In the genomic region with DNA sequence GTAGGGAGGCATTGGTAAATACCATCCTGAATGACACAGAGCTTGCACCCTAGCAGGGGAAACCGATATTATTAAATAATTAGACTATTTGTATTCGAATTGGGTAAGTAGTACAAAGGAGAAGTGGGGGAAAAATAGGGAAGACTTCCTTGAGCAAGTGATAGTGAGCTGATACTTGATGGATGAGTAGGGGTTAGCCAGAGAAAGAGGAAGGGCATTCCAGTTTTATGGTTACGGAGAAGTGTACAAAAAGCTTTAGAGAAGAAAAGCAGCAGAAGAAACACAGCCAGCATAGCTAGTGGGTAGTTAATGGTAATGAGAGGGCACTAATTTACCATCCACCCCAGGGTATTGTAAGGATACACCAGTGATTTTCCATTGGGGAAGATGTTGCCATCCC, we compare ENCODE assay signal across 10 cellular contexts. TPM values are rescaled to one million over a fixed set of nuclear protein-coding genes. Genes with fewer than 3 reads are reported as not detected.
DNase-seq lines count a peak whose midpoint lies in the region; ATAC-seq, FAIRE-seq and TF ChIP-seq lines count a peak whose summit lies in the region.
"Had no signal": no experiment of that assay in that cellular context is flagged by ENCODE, and none has a peak within 500 bp of the region (broad histone marks: within the 10 kb centered on the region; RNA-seq: fewer than 3 reads in every experiment).

No MANE protein-coding gene starts in this region.

- intact Hi-C loops in HepG2 (cut with micrococcal nuclease; ENCODE audit: unreplicated experiment) (no loop called here), right lobe of liver (cut with DNase I) (no loop called here), PC-9 (cut with micrococcal nuclease; ENCODE audit: unreplicated experiment) (loop anchor here (2.0 kb wide), 1 partner anchor 152 kb away; no protein-coding TSS in a partner anchor), esophagus muscularis mucosa (cut with DNase I) (loop anchor here (10.0 kb wide), 1 partner anchor 106 kb away; no protein-coding TSS in a partner anchor)

- DNase-seq in HepG2 (ENCODE audit: low spot score) = no peak
- no peak for DNase-seq in right lobe of liver
- DNase-seq in PC-9 = no peak
- DNase-seq in fibroblast of pulmonary artery (ENCODE audit: low read depth) = no peak
- no peak for DNase-seq in type B pancreatic cell (ENCODE audit: extremely low spot score, unreplicated experiment)
- DNase-seq in NOMO-1 treated with DMSO at 0.1 percent for 48 hours (lab: John Stamatoyannopoulos, UW; ENCODE audit: unreplicated experiment) = no peak
- no peak for DNase-seq in iPS-NIHi11 (ENCODE audit: low spot score)
- DNase-seq in esophagus muscularis mucosa (ENCODE audit: extremely low spot score) = no peak
- DNase-seq: amniotic stem cell had no signal

- no peak for TF ChIP-seq POLR2A in HepG2 (IDR thresholded peaks at IDR 0.05; ENCODE audit: insufficient read depth in 1 of 2, low read depth in 2 of 2, low read length in 2 of 2)
- no peak for TF ChIP-seq POLR2A in right lobe of liver (IDR thresholded peaks at IDR 0.05)
- no peak for TF ChIP-seq POLR2A in esophagus muscularis mucosa (IDR thresholded peaks at IDR 0.05; ENCODE audit: low read depth)

- CTCF ChIA-PET in HepG2 (lab: Yijun Ruan, JAX; ENCODE audit: low intra/inter-chr PET ratio, low total read pairs) (interaction anchor here (0.8 kb wide), 1 partner anchor 116 kb away, joined by 3 read pairs; no protein-coding TSS in a partner anchor), PC-9 (lab: Charles Lee) (interaction anchor here (0.6 kb wide), 1 partner anchor 1231 kb away, joined by 3 read pairs; no protein-coding TSS in a partner anchor)

- H3K4me1 ChIP-seq in HepG2 (ENCODE audit: insufficient read depth, low read length) (peaks cover 37% of the 10 kb centered on the region), right lobe of liver (peaks cover 0 to 20% (median 0%) of the 10 kb centered on the region in 4 donors), PC-9 (replicated peaks; ENCODE audit: insufficient read depth) (peaks cover 19% of the 10 kb centered on the region), esophagus muscularis mucosa (peaks cover 16 to 33% (median 30%) of the 10 kb centered on the region in 4 donors)

- H3K79me2 ChIP-seq in HepG2 (ENCODE audit: insufficient read depth, low read length) (peaks cover 34% of the 10 kb centered on the region), PC-9 (ENCODE audit: low read depth) (peaks cover 23% of the 10 kb centered on the region)

- 67% methylated on average over 3 of the region's 3 CpGs for WGBS in HepG2 (ENCODE audit: low lambda C conversion rate)
- WGBS in right lobe of liver (ENCODE audit: insufficient coverage, low coverage, low lambda C conversion rate, missing lambda C conversion rate) = 66% methylated on average over 3 of the region's 3 CpGs
- WGBS in esophagus muscularis mucosa = 78% methylated on average over 3 of the region's 3 CpGs

- BruUV-seq in HepG2 (replicated peaks; lab: Mats Ljungman, UMichigan) = no TSS peak
- BruUV-seq in PC-9 (replicated peaks; lab: Mats Ljungman, UMichigan) = no TSS peak

- H3K9me3 Mint-ChIP-seq in type B pancreatic cell = no peaks in the 10 kb centered on the region

- H3K4me3 ChIP-seq in HepG2 (replicated peaks in 1 of 3; ENCODE audit: insufficient read depth in 1 of 3, low read depth in 2 of 3, low read length in 3 of 3) = peak overlapping the region in 2 of 3 experiments; percentile 78 to 87; a peak in 4 of 6 replicates
- H3K4me3 ChIP-seq in right lobe of liver = no peak overlapping the region
- H3K4me3 ChIP-seq in PC-9 = peak overlapping the region; percentile 80; the same call in 1 of the 2 replicates
- peak overlapping the region; percentile 4 for H3K4me3 ChIP-seq in fibroblast of pulmonary artery (replicated peaks; ENCODE audit: low read depth, low read length)
- peak overlapping the region in 1 of 4 donors; percentile 80 for H3K4me3 ChIP-seq in esophagus muscularis mucosa

- no peaks in the 10 kb centered on the region for H3K27me3 Mint-ChIP-seq in type B pancreatic cell

- H3K4me3 Mint-ChIP-seq in type B pancreatic cell = peak overlapping the region; percentile 96

- H3K27ac ChIP-seq in HepG2 (ENCODE audit: extremely low read length, insufficient read depth, low read length) (no peak overlapping the region), right lobe of liver (no peak overlapping the region), PC-9 (no peak overlapping the region), esophagus muscularis mucosa (replicated peaks in 1 of 4) (no peak overlapping the region)

- H2AFZ ChIP-seq in HepG2 (ENCODE audit: low read length) (no peak overlapping the region), PC-9 (no peak overlapping the region)

- peaks cover 32% of the 10 kb centered on the region for H3K4me1 Mint-ChIP-seq in type B pancreatic cell (ENCODE audit: unreplicated experiment)

- peaks cover 10% of the 10 kb centered on the region for H3K36me3 Mint-ChIP-seq in type B pancreatic cell

- H3K36me3 ChIP-seq in HepG2 (replicated peaks in 1 of 2; ENCODE audit: control insufficient read depth in 1 of 2, insufficient read depth in 2 of 2, low read length in 2 of 2) (peaks cover 5 to 30% of the 10 kb centered on the region in 2 experiments), right lobe of liver (peaks cover 0 to 19% (median 7%) of the 10 kb centered on the region in 4 donors), PC-9 (ENCODE audit: low read depth) (peaks cover 3% of the 10 kb centered on the region; the same call in 1 of the 2 replicates), esophagus muscularis mucosa (peaks cover 10 to 33% (median 23%) of the 10 kb centered on the region in 4 donors)

- FAIRE-seq in HepG2 (lab: Jason Lieb, UNC) = no peak

- POLR2A ChIA-PET in HepG2 (lab: Yijun Ruan, JAX) (no interaction called here), PC-9 (lab: Charles Lee; ENCODE audit: unreplicated experiment) (no interaction called here)

- peak overlapping the region; percentile 92 for H3K4me2 ChIP-seq in HepG2 (ENCODE audit: low read depth, low read length)
- H3K4me2 ChIP-seq in PC-9 = peak overlapping the region; percentile 99

- TF ChIP-seq RAD21 in HepG2 (CRISPR knock-in tag; IDR thresholded peaks at IDR 0.05) = no peak

- in situ Hi-C loops in HepG2 (cut with HindIII; ENCODE audit: extremely low pct_ligation_motif_present, low pct_unique_long_range_greater_than_20kb) = no loop called here

- peak overlapping the region; percentile 86; the same call in 1 of the 2 replicates for H3K9ac ChIP-seq in HepG2 (ENCODE audit: insufficient read depth, low read depth, low read length)

- peaks cover 19% of the 10 kb centered on the region for H3F3A ChIP-seq in PC-9 (ENCODE audit: insufficient read depth, low read depth)

- H3K27ac Mint-ChIP-seq in type B pancreatic cell = no peak overlapping the region

- ATAC-seq in HepG2 (no peak), right lobe of liver (no peak)

- no peak for TF ChIP-seq EP300 in HepG2 (IDR thresholded peaks at IDR 0.05; ENCODE audit: low read depth in 2 of 2, low read length in 2 of 2)
- TF ChIP-seq EP300 in HepG2 (CRISPR knock-in tag; IDR thresholded peaks at IDR 0.05; ENCODE audit: borderline replicate concordance) = no peak
- TF ChIP-seq EP300 in esophagus muscularis mucosa (IDR thresholded peaks at IDR 0.05) = no peak

- no peaks in the 10 kb centered on the region; a peak in 1 of 5 replicates for H3K27me3 ChIP-seq in HepG2 (ENCODE audit: control insufficient read depth in 1 of 2, insufficient read depth in 2 of 2, low read length in 2 of 2)
- no peaks in the 10 kb centered on the region for H3K27me3 ChIP-seq in right lobe of liver
- H3K27me3 ChIP-seq in PC-9 (ENCODE audit: insufficient read depth, low read depth) = no peaks in the 10 kb centered on the region
- H3K27me3 ChIP-seq in esophagus muscularis mucosa = no peaks in the 10 kb centered on the region

- H3K9me3 ChIP-seq in HepG2 (ENCODE audit: low read length) (no peaks in the 10 kb centered on the region), right lobe of liver (no peaks in the 10 kb centered on the region), PC-9 (ENCODE audit: insufficient read depth, low read depth) (no peaks in the 10 kb centered on the region), esophagus muscularis mucosa (no peaks in the 10 kb centered on the region)

- H3K9me2 ChIP-seq in PC-9 (ENCODE audit: insufficient read depth) = no peaks in the 10 kb centered on the region

- TF ChIP-seq CTCF in HepG2 (CRISPR knock-in tag; IDR thresholded peaks at IDR 0.05) = no peak
- no peak for TF ChIP-seq CTCF in right lobe of liver (IDR thresholded peaks at IDR 0.05)
- TF ChIP-seq CTCF in PC-9 (conservative IDR thresholded peaks at IDR 0.05) = no peak
- no peak for TF ChIP-seq CTCF in fibroblast of pulmonary artery (IDR thresholded peaks at IDR 0.05; ENCODE audit: low read length, missing control alignments)
- no peak for TF ChIP-seq CTCF in type B pancreatic cell (conservative IDR thresholded peaks at IDR 0.05)
- no peak for TF ChIP-seq CTCF in esophagus muscularis mucosa (IDR thresholded peaks at IDR 0.05)

- no peaks in the 10 kb centered on the region for H4K20me1 ChIP-seq in HepG2 (ENCODE audit: insufficient read depth, low read length)
- H4K20me1 ChIP-seq in PC-9 (ENCODE audit: insufficient read depth) = peaks cover 7% of the 10 kb centered on the region; the same call in 1 of the 2 replicates

RNA-seq across cellular contexts. Expression of gene RIOK1, which starts 1.6 kb away (rescaled TPM):
- total RNA-seq in HepG2 (2016; rRNA removed; fragmentation: Illumina TruSeq; extraction: Trizol) (37.8 and 45.7 TPM in 2 replicates), right lobe of liver (1 to 10 TPM; 4.6 to 7.9 (median 6.7) TPM), PC-9 (2021) (16.9 and 24.9 TPM in 2 replicates), type B pancreatic cell (ENCODE audit: low replicate concordance) (20.1 and 24.0 TPM in 2 replicates), esophagus muscularis mucosa (10 to 100 TPM; 14.1 to 20.2 (median 17.5) TPM)
- 9.0 and 10.4 TPM in 2 replicates for total RNA-seq in HepG2 (2016; cell fraction: cytosol; rRNA removed; fragmentation: Illumina TruSeq; extraction: Trizol; ENCODE audit: low read depth)
- total RNA-seq in HepG2 (2016; cell fraction: insoluble cytoplasmic fraction; rRNA removed; fragmentation: Illumina TruSeq; extraction: Trizol) = 39.9 and 45.0 TPM in 2 replicates
- 17.4 and 18.1 TPM in 2 replicates for total RNA-seq in HepG2 (2016; cell fraction: membrane; rRNA removed; fragmentation: Illumina TruSeq; extraction: Trizol)
- total RNA-seq in HepG2 (2016; cell fraction: nucleus; rRNA removed; fragmentation: Illumina TruSeq; extraction: Trizol) = 34.6 and 34.9 TPM in 2 replicates
- 9.1 and 9.4 TPM in 2 replicates for polyA plus RNA-seq in HepG2 (2011; rRNA removed)
- polyA plus RNA-seq in HepG2 (2011; cell fraction: cytosol; rRNA removed) = 9.0 and 9.4 TPM in 2 replicates
- polyA plus RNA-seq in HepG2 (2011; cell fraction: nucleus; rRNA removed) = 40.2 and 43.0 TPM in 2 replicates
- 21.2 and 21.9 TPM in 2 replicates for polyA plus RNA-seq in HepG2 (2012)
- polyA plus RNA-seq in HepG2 (2016; cell fraction: cytosol; fragmentation: Illumina TruSeq; extraction: Trizol; ENCODE audit: low read depth) = 3.1 and 3.2 TPM in 2 replicates
- polyA plus RNA-seq in HepG2 (2016; cell fraction: insoluble cytoplasmic fraction; fragmentation: Illumina TruSeq; extraction: Trizol; ENCODE audit: low read depth) = 42.5 and 43.5 TPM in 2 replicates
- polyA plus RNA-seq in HepG2 (2016; cell fraction: membrane; fragmentation: Illumina TruSeq; extraction: Trizol; ENCODE audit: low read depth) = 7.3 and 8.5 TPM in 2 replicates
- polyA plus RNA-seq in HepG2 (2016; cell fraction: nucleus; fragmentation: Illumina TruSeq; extraction: Trizol; ENCODE audit: insufficient read depth, low read depth) = 47.3 and 58.2 TPM in 2 replicates
- polyA minus RNA-seq in HepG2 (2011; rRNA and poly(A)+ RNA removed; ENCODE audit: low replicate concordance) = 12.4 and 18.6 TPM in 2 replicates
- polyA minus RNA-seq in HepG2 (2011; cell fraction: cytosol; rRNA and poly(A)+ RNA removed) = 5.8 and 6.5 TPM in 2 replicates
- polyA minus RNA-seq in HepG2 (2011; cell fraction: nucleus; rRNA and poly(A)+ RNA removed) = 28.8 and 43.3 TPM in 2 replicates

RNA-seq across cellular contexts. Expression of gene CAGE1, which starts 1.7 kb away (rescaled TPM):
- 0.15 TPM in 1 of 2 replicates, not detected in the other for total RNA-seq in HepG2 (2016; rRNA removed; fragmentation: Illumina TruSeq; extraction: Trizol)
- 0.18 and 0.61 TPM in 2 replicates for total RNA-seq in HepG2 (2016; cell fraction: cytosol; rRNA removed; fragmentation: Illumina TruSeq; extraction: Trizol; ENCODE audit: low read depth)
- total RNA-seq in HepG2 (2016; cell fraction: insoluble cytoplasmic fraction; rRNA removed; fragmentation: Illumina TruSeq; extraction: Trizol) = 0.17 TPM in 1 of 2 replicates, not detected in the other
- 0.15 and 0.28 TPM in 2 replicates for total RNA-seq in HepG2 (2016; cell fraction: membrane; rRNA removed; fragmentation: Illumina TruSeq; extraction: Trizol)
- total RNA-seq in HepG2 (2016; cell fraction: nucleus; rRNA removed; fragmentation: Illumina TruSeq; extraction: Trizol) = 0.16 TPM in 1 of 2 replicates, not detected in the other
- polyA plus RNA-seq in HepG2 (2011; rRNA removed) = 0.01 and 0.03 TPM in 2 replicates
- not detected in 2 replicates for polyA plus RNA-seq in HepG2 (2011; cell fraction: cytosol; rRNA removed)
- 0.03 TPM in 1 of 2 replicates, not detected in the other for polyA plus RNA-seq in HepG2 (2011; cell fraction: nucleus; rRNA removed)
- polyA plus RNA-seq in HepG2 (2012) = not detected in 2 replicates
- polyA plus RNA-seq in HepG2 (2016; cell fraction: cytosol; fragmentation: Illumina TruSeq; extraction: Trizol; ENCODE audit: low read depth) = not detected in 2 replicates
- 0.08 and 0.11 TPM in 2 replicates for polyA plus RNA-seq in HepG2 (2016; cell fraction: insoluble cytoplasmic fraction; fragmentation: Illumina TruSeq; extraction: Trizol; ENCODE audit: low read depth)
- polyA plus RNA-seq in HepG2 (2016; cell fraction: membrane; fragmentation: Illumina TruSeq; extraction: Trizol; ENCODE audit: low read depth) = not detected in 2 replicates
- polyA plus RNA-seq in HepG2 (2016; cell fraction: nucleus; fragmentation: Illumina TruSeq; extraction: Trizol; ENCODE audit: insufficient read depth, low read depth) = 0.25 TPM in 1 of 2 replicates, not detected in the other
- 0.28 and 0.61 TPM in 2 replicates for polyA minus RNA-seq in HepG2 (2011; rRNA and poly(A)+ RNA removed; ENCODE audit: low replicate concordance)
- polyA minus RNA-seq in HepG2 (2011; cell fraction: cytosol; rRNA and poly(A)+ RNA removed) = not detected in 2 replicates
- 0.39 and 0.62 TPM in 2 replicates for polyA minus RNA-seq in HepG2 (2011; cell fraction: nucleus; rRNA and poly(A)+ RNA removed)
- not detected for total RNA-seq in right lobe of liver
- 0.13 TPM in 2 replicates for total RNA-seq in PC-9 (2021)
- 0.19 TPM in 1 of 2 replicates, not detected in the other for total RNA-seq in type B pancreatic cell (ENCODE audit: low replicate concordance)
- not detected for total RNA-seq in esophagus muscularis mucosa
- total RNA-seq: omental fat pad had no signal

Comparison
In these comparisons a context has a peak if more than half of its experiments do, and no peak if none do; other contexts are left out.
1. H3K4me3 ChIP-seq: peak in HepG2 (2 of 3), PC-9 (single experiment) and fibroblast of pulmonary artery (single experiment); none in right lobe of liver (0 of 3).
2. intact Hi-C loops: an anchor here in PC-9 (2.0 kb wide) and esophagus muscularis mucosa (10.0 kb wide); none called in HepG2 and right lobe of liver.